Comparison of ENCODE assay signal across 9 cellular contexts in the genomic region with DNA sequence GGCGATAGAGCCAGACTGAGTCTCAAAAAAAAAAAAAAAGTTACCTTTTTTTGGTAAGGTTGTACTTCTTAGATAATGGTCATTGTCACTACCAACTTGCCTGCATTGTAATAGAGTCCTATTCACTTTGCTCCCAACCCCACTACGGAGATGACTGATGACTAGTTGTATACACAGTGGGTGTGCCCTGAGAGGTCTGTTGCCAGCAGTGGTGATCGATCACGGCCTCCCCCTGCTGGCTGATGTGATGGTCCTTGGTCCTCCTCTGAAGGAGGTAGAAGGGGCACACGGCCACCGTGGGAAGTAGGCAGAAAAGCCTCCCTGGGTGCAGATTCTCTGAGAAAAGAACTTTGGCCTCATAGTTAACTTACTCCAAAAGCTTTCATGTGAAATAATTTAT. TPM values are rescaled to one million over a fixed set of nuclear protein-coding genes. Genes with fewer than 3 reads are reported as not detected.
A peak's percentile ranks its signal among the peaks of the same experiment; 100 is the strongest.
DNase-seq lines count a peak whose midpoint lies in the region; ATAC-seq, FAIRE-seq and TF ChIP-seq lines count a peak whose summit lies in the region.
"Had no signal": no experiment of that assay in that cellular context is flagged by ENCODE, and none has a peak within 500 bp of the region (broad histone marks: within the 10 kb centered on the region; RNA-seq: fewer than 3 reads in every experiment).

No MANE protein-coding gene starts in this region.

- ATAC-seq in HG03520 (IDR thresholded peaks at IDR 0.05; ENCODE audit: unreplicated experiment), result peak; percentile 53
- peak; percentile 82 for ATAC-seq in SK-N-SH treated with all-trans-retinoic acid at 6 μM for 48 hours
- ATAC-seq in pancreas, result peak in 3 of 4 donors; percentile 60 to 83 (median 79)

- no peaks in the 10 kb centered on the region for H3K9me3 Mint-ChIP-seq in MCF 10A (ENCODE audit: unreplicated experiment)
- H3K9me3 Mint-ChIP-seq: central memory CD8-positive, alpha-beta T cell had no signal

- WGBS in pancreas, 2 donors, result 18% methylated on average over 6 of the region's 6 CpGs

- no peak overlapping the region for H3K4me3 Mint-ChIP-seq in MCF 10A (ENCODE audit: unreplicated experiment)
- H3K4me3 Mint-ChIP-seq: central memory CD8-positive, alpha-beta T cell had no signal

- H3K27ac ChIP-seq in breast epithelium (no peak overlapping the region), pancreas (no peak overlapping the region)

- H3K4me1 Mint-ChIP-seq in MCF 10A (ENCODE audit: insufficient read depth, unreplicated experiment), result no peaks in the 10 kb centered on the region
- H3K4me1 Mint-ChIP-seq: central memory CD8-positive, alpha-beta T cell had no signal

- H3K9me3 ChIP-seq in breast epithelium, result no peaks in the 10 kb centered on the region
- no peaks in the 10 kb centered on the region for H3K9me3 ChIP-seq in pancreas

- intact Hi-C loops in MCF 10A (cut with micrococcal nuclease) (loop anchor here (1.0 kb wide), 1 partner anchor 89 kb away; no protein-coding TSS in a partner anchor), breast epithelium (cut with DNase I; ENCODE audit: low total_unique reads) (no loop called here), pancreas (cut with DNase I) (loop anchor here in 1 of 3 donors (10.0 kb wide), 1 partner anchor 87 kb away; no protein-coding TSS in a partner anchor)

- CTCF ChIA-PET in MCF 10A (lab: Yijun Ruan, JAX), result interaction anchor here (0.6 to 3.1 kb wide), 3 partner anchors 21 to 93 kb away, joined by 3 to 12 read pairs (median 10); no protein-coding TSS in a partner anchor

- TF ChIP-seq POLR2A in breast epithelium (IDR thresholded peaks at IDR 0.05), result no peak

- no peak overlapping the region for H3K27ac Mint-ChIP-seq in MCF 10A (ENCODE audit: low read depth, unreplicated experiment)

- BruUV-seq in MCF 10A (replicated peaks; lab: Mats Ljungman, UMichigan), result no TSS peak

- H3K36me3 ChIP-seq in breast epithelium (no peaks in the 10 kb centered on the region), pancreas (no peaks in the 10 kb centered on the region)

- H3K27me3 ChIP-seq in breast epithelium (no peaks in the 10 kb centered on the region), pancreas (no peaks in the 10 kb centered on the region)

- no peaks in the 10 kb centered on the region for H3K36me3 Mint-ChIP-seq in MCF 10A (ENCODE audit: insufficient read depth, unreplicated experiment)

- DNase-seq in MCF 10A (ENCODE audit: unreplicated experiment) (peak; percentile 72), breast epithelium (ENCODE audit: low spot score in 2 of 2) (no peak), cerebellar cortex (ENCODE audit: low spot score) (peak; percentile 12), pancreas (peak in 3 of 6 donors; percentile 26 to 61 (median 30)), NCI-H510A (lab: John Stamatoyannopoulos, UW) (no peak), GF-D8 (lab: John Stamatoyannopoulos, UW) (no peak)

- H3K4me3 ChIP-seq in breast epithelium (no peak overlapping the region), pancreas (no peak overlapping the region)

- no peaks in the 10 kb centered on the region for H3K4me1 ChIP-seq in breast epithelium
- no peaks in the 10 kb centered on the region for H3K4me1 ChIP-seq in pancreas

- no peak for FAIRE-seq in pancreas (lab: Jason Lieb, UNC)

- POLR2A ChIA-PET in MCF 10A (lab: Yijun Ruan, JAX), result no interaction called here

- peak; percentile 51 for TF ChIP-seq CTCF in MCF 10A (IDR thresholded peaks at IDR 0.05; ENCODE audit: unreplicated experiment)
- no peak for TF ChIP-seq CTCF in breast epithelium (IDR thresholded peaks at IDR 0.05)
- TF ChIP-seq CTCF in pancreas (IDR thresholded peaks at IDR 0.05), result no peak

- H3K27me3 Mint-ChIP-seq in MCF 10A (ENCODE audit: insufficient read depth, unreplicated experiment), result no peaks in the 10 kb centered on the region

TF ChIP-seq in SK-N-SH treated with all-trans-retinoic acid at 6 μM for 48 hours, 23 proteins besides CTCF, POLR2A, EP300 and RAD21 (continues in another document):
- TF ChIP-seq CSDC2 (CRISPR knock-in tag; IDR thresholded peaks at IDR 0.05) (no peak), SNAI2 (CRISPR knock-in tag; IDR thresholded peaks at IDR 0.05) (no peak), PPARA (CRISPR knock-in tag; IDR thresholded peaks at IDR 0.05; ENCODE audit: borderline replicate concordance) (no peak), GLIS3 (CRISPR knock-in tag; IDR thresholded peaks at IDR 0.05) (no peak), ISL1 (CRISPR knock-in tag; IDR thresholded peaks at IDR 0.05) (no peak), BACH2 (CRISPR knock-in tag; IDR thresholded peaks at IDR 0.05; ENCODE audit: borderline replicate concordance) (no peak), CREB5 (CRISPR knock-in tag; IDR thresholded peaks at IDR 0.05; ENCODE audit: low read depth) (no peak), ZNF565 (CRISPR knock-in tag; conservative IDR thresholded peaks at IDR 0.05; ENCODE audit: low read depth) (no peak), TOX (CRISPR knock-in tag; IDR thresholded peaks at IDR 0.05; ENCODE audit: borderline replicate concordance) (no peak), ZNF70 (CRISPR knock-in tag; IDR thresholded peaks at IDR 0.05) (no peak), ZFP30 (CRISPR knock-in tag; IDR thresholded peaks at IDR 0.05) (no peak), OSR1 (CRISPR knock-in tag; IDR thresholded peaks at IDR 0.05) (no peak), PATZ1 (CRISPR knock-in tag; IDR thresholded peaks at IDR 0.05; ENCODE audit: borderline replicate concordance) (no peak), ZNF8 (CRISPR knock-in tag; IDR thresholded peaks at IDR 0.05) (no peak), RARB (CRISPR knock-in tag; IDR thresholded peaks at IDR 0.05) (no peak)
- TF ChIP-seq, protein P1, sequence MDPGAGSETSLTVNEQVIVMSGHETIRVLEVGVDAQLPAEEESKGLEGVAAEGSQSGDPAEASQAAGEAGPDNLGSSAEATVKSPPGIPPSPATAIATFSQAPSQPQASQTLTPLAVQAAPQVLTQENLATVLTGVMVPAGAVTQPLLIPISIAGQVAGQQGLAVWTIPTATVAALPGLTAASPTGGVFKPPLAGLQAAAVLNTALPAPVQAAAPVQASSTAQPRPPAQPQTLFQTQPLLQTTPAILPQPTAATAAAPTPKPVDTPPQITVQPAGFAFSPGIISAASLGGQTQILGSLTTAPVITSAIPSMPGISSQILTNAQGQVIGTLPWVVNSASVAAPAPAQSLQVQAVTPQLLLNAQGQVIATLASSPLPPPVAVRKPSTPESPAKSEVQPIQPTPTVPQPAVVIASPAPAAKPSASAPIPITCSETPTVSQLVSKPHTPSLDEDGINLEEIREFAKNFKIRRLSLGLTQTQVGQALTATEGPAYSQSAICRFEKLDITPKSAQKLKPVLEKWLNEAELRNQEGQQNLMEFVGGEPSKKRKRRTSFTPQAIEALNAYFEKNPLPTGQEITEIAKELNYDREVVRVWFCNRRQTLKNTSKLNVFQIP (CRISPR knock-in tag; IDR thresholded peaks at IDR 0.05; ENCODE audit: borderline replicate concordance, low read depth), result no peak
- TF ChIP-seq, protein P2, sequence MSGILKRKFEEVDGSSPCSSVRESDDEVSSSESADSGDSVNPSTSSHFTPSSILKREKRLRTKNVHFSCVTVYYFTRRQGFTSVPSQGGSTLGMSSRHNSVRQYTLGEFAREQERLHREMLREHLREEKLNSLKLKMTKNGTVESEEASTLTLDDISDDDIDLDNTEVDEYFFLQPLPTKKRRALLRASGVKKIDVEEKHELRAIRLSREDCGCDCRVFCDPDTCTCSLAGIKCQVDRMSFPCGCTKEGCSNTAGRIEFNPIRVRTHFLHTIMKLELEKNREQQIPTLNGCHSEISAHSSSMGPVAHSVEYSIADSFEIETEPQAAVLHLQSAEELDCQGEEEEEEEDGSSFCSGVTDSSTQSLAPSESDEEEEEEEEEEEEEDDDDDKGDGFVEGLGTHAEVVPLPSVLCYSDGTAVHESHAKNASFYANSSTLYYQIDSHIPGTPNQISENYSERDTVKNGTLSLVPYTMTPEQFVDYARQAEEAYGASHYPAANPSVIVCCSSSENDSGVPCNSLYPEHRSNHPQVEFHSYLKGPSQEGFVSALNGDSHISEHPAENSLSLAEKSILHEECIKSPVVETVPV (CRISPR knock-in tag; IDR thresholded peaks at IDR 0.05), result no peak

RNA-seq across cellular contexts. Expression of gene GCNT3, which starts 10.7 kb away (rescaled TPM):
- total RNA-seq in MCF 10A (2022) (not detected in 2 replicates), breast epithelium (1 to 10 TPM in 1 of 3 donors, not detected in 2; 5.2 TPM), pancreas (1 to 10 TPM; 1.2 to 8.6 (median 2.5) TPM)
- 1 to 10 TPM in 1 of 2 donors, under 1 TPM in 1; 0.27 to 2.5 TPM for polyA plus RNA-seq in pancreas

RNA-seq across cellular contexts. Expression of gene GTF2A2, which starts 35.0 kb away (rescaled TPM):
- 152 and 165 TPM in 2 replicates for total RNA-seq in MCF 10A (2022)
- 10 to 100 TPM; 20.3 to 40.7 (median 36.1) TPM for total RNA-seq in breast epithelium
- total RNA-seq in pancreas, result 10 to 100 TPM; 16.8 to 39.1 (median 32.5) TPM
- 10 to 100 TPM; 33.5 to 62.5 TPM for polyA plus RNA-seq in pancreas

Comparison
In these comparisons a context has a peak if more than half of its experiments do, and no peak if none do; other contexts are left out.
1. DNase-seq: peak in MCF 10A (single experiment) and cerebellar cortex (single experiment); none in breast epithelium (0 of 2), NCI-H510A (single experiment) and GF-D8 (single experiment).
2. Peak in every context shown above with its lines, with median percentiles within 50 percentile points of each other: ATAC-seq.